Comparison of ENCODE assay signal across 14 cellular contexts in the genomic region with DNA sequence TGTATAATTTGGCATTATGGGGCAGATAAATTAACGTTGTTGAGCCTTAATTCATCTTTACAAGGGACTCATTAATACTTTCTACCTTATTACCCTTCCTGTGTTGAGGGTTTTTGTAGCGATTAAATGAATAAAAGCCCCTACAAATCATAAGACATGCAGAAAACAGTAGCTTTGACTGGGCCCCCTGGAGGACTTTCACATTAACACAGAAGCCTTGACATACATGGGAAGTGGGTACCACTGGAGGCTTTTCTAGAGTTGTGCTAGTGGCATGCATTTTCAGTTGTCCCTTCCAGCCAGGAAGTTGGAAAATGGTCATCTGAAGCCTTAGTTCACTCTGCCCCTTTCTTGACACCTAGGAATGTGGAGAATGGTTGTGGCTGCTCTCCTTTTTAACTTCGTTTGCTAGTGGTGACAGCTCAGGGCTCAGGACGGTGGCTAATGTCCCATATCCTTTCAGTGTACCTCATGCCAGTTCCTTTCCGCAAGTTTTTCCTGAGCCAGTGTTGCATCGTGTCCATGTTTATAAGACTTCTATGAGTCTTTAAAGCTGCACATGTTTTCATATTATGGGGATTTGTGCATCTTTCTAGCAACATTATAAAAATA.
DNase-seq lines count a peak whose midpoint lies in the region; ATAC-seq and TF ChIP-seq lines count a peak whose summit lies in the region.
"Had no signal": no experiment of that assay in that cellular context is flagged by ENCODE, and none has a peak within 500 bp of the region (broad histone marks: within the 10 kb centered on the region; RNA-seq: fewer than 3 reads in every experiment).

No MANE protein-coding gene starts in this region.

- H3K4me3 Mint-ChIP-seq in memory B cell, result peak overlapping the region; percentile 65
- H3K4me3 Mint-ChIP-seq: activated naive CD8-positive, alpha-beta T cell treated with anti-CD3 and anti-CD28 coated beads, Interleukin-2, amount 10 ng/mL, durations not matched to agents 7 days and 5 days; central memory CD8-positive, alpha-beta T cell had no signal

- DNase-seq in GM12864 (ENCODE audit: low read depth), result no peak
- DNase-seq in WERI-Rb-1, result no peak
- no peak for DNase-seq in memory B cell (ENCODE audit: low spot score in 2 of 2)
- no peak for DNase-seq in effector CD8-positive, alpha-beta T cell (lab: John Stamatoyannopoulos, UW)
- DNase-seq in stimulated activated naive CD4-positive, alpha-beta T cell treated with Interleukin-2 at 50 U/mL for 16 hours (lab: John Stamatoyannopoulos, UW), result no peak
- DNase-seq in NCI-H524 treated with DMSO at 0.1 percent for 48 hours (lab: John Stamatoyannopoulos, UW), result no peak
- DNase-seq: activated CD4-positive, alpha-beta T cell treated with anti-CD3 and anti-CD28 coated beads, Interleukin-2, amount 50 U/mL, for 48 hours; activated naive CD8-positive, alpha-beta T cell treated with anti-CD3 and anti-CD28 coated beads, Interleukin-2, amount 10 ng/mL, durations not matched to agents 7 days and 5 days; gastrocnemius medialis had no signal

- no peaks in the 10 kb centered on the region for H3K36me3 Mint-ChIP-seq in memory B cell

- TF ChIP-seq CTCF in GM12864 (IDR thresholded peaks at IDR 0.05; ENCODE audit: low read depth, low read length, missing control alignments) (peak; percentile 14), WERI-Rb-1 (IDR thresholded peaks at IDR 0.05; ENCODE audit: low read depth, low read length) (peak; percentile 18; the same call in 1 of the 2 replicates)

- ATAC-seq in memory B cell (ENCODE audit: low read depth) (no peak), HG02763 (IDR thresholded peaks at IDR 0.05; ENCODE audit: unreplicated experiment) (no peak)
- ATAC-seq: gastrocnemius medialis had no signal

- H3K4me3 ChIP-seq in GM12864 (ENCODE audit: low read depth, low read length) (no peak overlapping the region), WERI-Rb-1 (ENCODE audit: low read depth, low read length) (no peak overlapping the region)
- H3K4me3 ChIP-seq: gastrocnemius medialis, right atrium auricular region, SJSA1 had no signal

- H3K27me3 Mint-ChIP-seq in memory B cell, result no peaks in the 10 kb centered on the region
- H3K27me3 Mint-ChIP-seq: activated naive CD8-positive, alpha-beta T cell treated with anti-CD3 and anti-CD28 coated beads, Interleukin-2, amount 10 ng/mL, durations not matched to agents 7 days and 5 days; central memory CD8-positive, alpha-beta T cell had no signal

- H3K9me3 ChIP-seq in KOPT-K1 (ENCODE audit: insufficient read depth, low read length, poor library complexity, severe bottlenecking) (no peaks in the 10 kb centered on the region), WERI-Rb-1 (ENCODE audit: severe bottlenecking) (no peaks in the 10 kb centered on the region)
- H3K9me3 ChIP-seq: gastrocnemius medialis, right atrium auricular region, SJSA1 had no signal

- H3K27ac Mint-ChIP-seq in memory B cell, result peak overlapping the region; percentile 93
- H3K27ac Mint-ChIP-seq: activated naive CD8-positive, alpha-beta T cell treated with anti-CD3 and anti-CD28 coated beads, Interleukin-2, amount 10 ng/mL, durations not matched to agents 7 days and 5 days had no signal

- H3K36me3 ChIP-seq in KOPT-K1 (ENCODE audit: insufficient read depth, low read length) (peaks cover 27% of the 10 kb centered on the region), WERI-Rb-1 (peaks cover 6% of the 10 kb centered on the region)
- H3K36me3 ChIP-seq: gastrocnemius medialis, right atrium auricular region, SJSA1 had no signal

- no peaks in the 10 kb centered on the region for H3K27me3 ChIP-seq in WERI-Rb-1 (ENCODE audit: insufficient read depth, low read depth, severe bottlenecking)
- H3K27me3 ChIP-seq: gastrocnemius medialis, right atrium auricular region, SJSA1 had no signal

- H3K4me1 Mint-ChIP-seq in memory B cell, result peaks cover 20% of the 10 kb centered on the region
- H3K4me1 Mint-ChIP-seq: central memory CD8-positive, alpha-beta T cell had no signal

- H3K27ac ChIP-seq in KOPT-K1 (ENCODE audit: low read depth, low read length, poor library complexity, severe bottlenecking), result peak overlapping the region; percentile 39
- H3K27ac ChIP-seq in WERI-Rb-1, result no peak overlapping the region
- H3K27ac ChIP-seq: gastrocnemius medialis, right atrium auricular region, SJSA1 had no signal

- H3K9me3 Mint-ChIP-seq in memory B cell, result no peaks in the 10 kb centered on the region
- H3K9me3 Mint-ChIP-seq: activated naive CD8-positive, alpha-beta T cell treated with anti-CD3 and anti-CD28 coated beads, Interleukin-2, amount 10 ng/mL, durations not matched to agents 7 days and 5 days; central memory CD8-positive, alpha-beta T cell had no signal
